ENCODE assay signal across 6 cellular contexts in the genomic region with DNA sequence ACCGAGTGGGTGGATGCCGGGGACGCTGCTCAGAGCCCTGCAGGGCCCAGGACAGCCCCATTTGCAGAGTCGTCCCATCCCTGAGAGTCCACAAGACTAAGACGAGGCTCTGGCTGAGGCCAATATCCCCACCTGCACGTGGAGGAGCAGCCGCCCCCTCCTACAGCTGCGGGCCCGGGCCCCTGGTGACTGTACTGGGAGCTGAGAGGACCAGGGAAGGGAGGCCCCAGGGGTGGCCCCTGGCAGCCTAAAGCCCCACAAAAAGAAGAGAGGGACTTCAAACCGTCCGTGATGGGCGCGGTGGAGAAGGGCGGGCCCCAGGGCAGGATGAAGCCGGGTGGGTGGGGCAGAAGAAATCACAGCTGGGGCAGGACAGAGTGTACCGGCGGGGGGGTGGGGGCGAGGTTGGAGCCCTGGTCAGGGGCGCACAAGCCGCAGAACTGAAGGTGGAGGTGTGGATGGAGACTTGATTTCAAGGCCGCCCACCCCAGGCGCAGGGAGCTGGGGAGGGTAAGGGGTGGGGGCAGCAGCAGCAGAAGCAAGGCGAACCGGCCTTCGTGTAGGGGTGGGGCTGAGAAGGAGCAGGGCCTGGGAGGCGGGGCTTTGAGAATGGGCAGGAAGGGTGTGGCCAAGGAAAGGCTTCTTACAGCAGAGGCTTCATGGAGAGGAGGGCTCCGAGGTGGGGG. TPM values are rescaled to one million over a fixed set of nuclear protein-coding genes. Genes with fewer than 3 reads are reported as not detected.
DNase-seq lines count a peak whose midpoint lies in the region; ATAC-seq and TF ChIP-seq lines count a peak whose summit lies in the region.

No MANE protein-coding gene starts in this region.

- H3K27ac Mint-ChIP-seq in GM23338: no peak overlapping the region
- H3K27ac Mint-ChIP-seq in effector memory CD8-positive, alpha-beta T cell: peak overlapping the region; percentile 82 to 89

- DNase-seq in GM23338 (ENCODE audit: low spot score) (peak; percentile 82), T1000 (lab: John Stamatoyannopoulos, UW) (peak; percentile 89), middle frontal gyrus (ENCODE audit: extremely low spot score, low spot score) (no peak), COR-L47 (lab: John Stamatoyannopoulos, UW) (no peak)
- peak; percentile 74 to 85 (median 81) for DNase-seq in effector memory CD8-positive, alpha-beta T cell
- DNase-seq in stimulated activated CD4-positive, alpha-beta T cell treated with anti-CD3 and anti-CD28 coated beads, Interleukin-1b, Interleukin-23, amount 100 ng/mL, for 4 hours (ENCODE audit: low read depth in 2 of 2): peak; percentile 45 to 60

- H3K4me1 Mint-ChIP-seq in GM23338: peaks cover 2% of the 10 kb centered on the region
- peaks cover 8 to 13% of the 10 kb centered on the region in 2 donors for H3K4me1 Mint-ChIP-seq in effector memory CD8-positive, alpha-beta T cell (ENCODE audit: low read depth in 2 of 2)

- H3K27ac ChIP-seq in GM23338 (ENCODE audit: low read depth): no peak overlapping the region

- H3K4me3 ChIP-seq in GM23338: no peak overlapping the region

- peak; percentile 38 for ATAC-seq in GM23338
- peak; percentile 81 for ATAC-seq in effector memory CD8-positive, alpha-beta T cell (replicated peaks)

- H3K36me3 Mint-ChIP-seq in GM23338 (ENCODE audit: low read depth): peaks cover 48% of the 10 kb centered on the region
- H3K36me3 Mint-ChIP-seq in effector memory CD8-positive, alpha-beta T cell (ENCODE audit: insufficient read depth): peaks cover 34% of the 10 kb centered on the region

- H3K4me2 ChIP-seq in GM23338: no peak overlapping the region

- H3K27me3 ChIP-seq in GM23338 (ENCODE audit: insufficient read depth): no peaks in the 10 kb centered on the region

- H4K20me1 ChIP-seq in GM23338 (replicated peaks; ENCODE audit: insufficient read depth): no peaks in the 10 kb centered on the region

- H3K9me3 Mint-ChIP-seq in GM23338: peaks cover 11% of the 10 kb centered on the region
- no peaks in the 10 kb centered on the region for H3K9me3 Mint-ChIP-seq in effector memory CD8-positive, alpha-beta T cell

- H3K9me2 ChIP-seq in GM23338 (ENCODE audit: insufficient read depth): no peaks in the 10 kb centered on the region

- H3K36me3 ChIP-seq in GM23338 (ENCODE audit: insufficient read depth): no peaks in the 10 kb centered on the region; the same call in 1 of the 2 replicates

- no peaks in the 10 kb centered on the region for H3K79me2 ChIP-seq in GM23338 (replicated peaks; ENCODE audit: insufficient read depth)

- H3F3A ChIP-seq in GM23338 (replicated peaks; ENCODE audit: low read depth): peaks cover 19% of the 10 kb centered on the region

- no peaks in the 10 kb centered on the region for H3K4me1 ChIP-seq in GM23338 (ENCODE audit: insufficient read depth)

- H2AFZ ChIP-seq in GM23338: no peak overlapping the region

- no peak for TF ChIP-seq CTCF in GM23338 (conservative IDR thresholded peaks at IDR 0.05; ENCODE audit: low read depth in 2 of 2)

- H3K4me3 Mint-ChIP-seq in GM23338: no peak overlapping the region
- peak overlapping the region; percentile 67 to 79 for H3K4me3 Mint-ChIP-seq in effector memory CD8-positive, alpha-beta T cell

- H3K27me3 Mint-ChIP-seq in GM23338 (ENCODE audit: insufficient read depth, low read depth, poor library complexity): peaks cover 28% of the 10 kb centered on the region
- H3K27me3 Mint-ChIP-seq in effector memory CD8-positive, alpha-beta T cell: no peaks in the 10 kb centered on the region

TF ChIP-seq in GM23338, 12 proteins besides CTCF, POLR2A, EP300 and RAD21 (continues in another document):
- no peak for TF ChIP-seq EZH2 (IDR thresholded peaks at IDR 0.05; ENCODE audit: low read depth, unreplicated experiment)
- TF ChIP-seq, protein P1, sequence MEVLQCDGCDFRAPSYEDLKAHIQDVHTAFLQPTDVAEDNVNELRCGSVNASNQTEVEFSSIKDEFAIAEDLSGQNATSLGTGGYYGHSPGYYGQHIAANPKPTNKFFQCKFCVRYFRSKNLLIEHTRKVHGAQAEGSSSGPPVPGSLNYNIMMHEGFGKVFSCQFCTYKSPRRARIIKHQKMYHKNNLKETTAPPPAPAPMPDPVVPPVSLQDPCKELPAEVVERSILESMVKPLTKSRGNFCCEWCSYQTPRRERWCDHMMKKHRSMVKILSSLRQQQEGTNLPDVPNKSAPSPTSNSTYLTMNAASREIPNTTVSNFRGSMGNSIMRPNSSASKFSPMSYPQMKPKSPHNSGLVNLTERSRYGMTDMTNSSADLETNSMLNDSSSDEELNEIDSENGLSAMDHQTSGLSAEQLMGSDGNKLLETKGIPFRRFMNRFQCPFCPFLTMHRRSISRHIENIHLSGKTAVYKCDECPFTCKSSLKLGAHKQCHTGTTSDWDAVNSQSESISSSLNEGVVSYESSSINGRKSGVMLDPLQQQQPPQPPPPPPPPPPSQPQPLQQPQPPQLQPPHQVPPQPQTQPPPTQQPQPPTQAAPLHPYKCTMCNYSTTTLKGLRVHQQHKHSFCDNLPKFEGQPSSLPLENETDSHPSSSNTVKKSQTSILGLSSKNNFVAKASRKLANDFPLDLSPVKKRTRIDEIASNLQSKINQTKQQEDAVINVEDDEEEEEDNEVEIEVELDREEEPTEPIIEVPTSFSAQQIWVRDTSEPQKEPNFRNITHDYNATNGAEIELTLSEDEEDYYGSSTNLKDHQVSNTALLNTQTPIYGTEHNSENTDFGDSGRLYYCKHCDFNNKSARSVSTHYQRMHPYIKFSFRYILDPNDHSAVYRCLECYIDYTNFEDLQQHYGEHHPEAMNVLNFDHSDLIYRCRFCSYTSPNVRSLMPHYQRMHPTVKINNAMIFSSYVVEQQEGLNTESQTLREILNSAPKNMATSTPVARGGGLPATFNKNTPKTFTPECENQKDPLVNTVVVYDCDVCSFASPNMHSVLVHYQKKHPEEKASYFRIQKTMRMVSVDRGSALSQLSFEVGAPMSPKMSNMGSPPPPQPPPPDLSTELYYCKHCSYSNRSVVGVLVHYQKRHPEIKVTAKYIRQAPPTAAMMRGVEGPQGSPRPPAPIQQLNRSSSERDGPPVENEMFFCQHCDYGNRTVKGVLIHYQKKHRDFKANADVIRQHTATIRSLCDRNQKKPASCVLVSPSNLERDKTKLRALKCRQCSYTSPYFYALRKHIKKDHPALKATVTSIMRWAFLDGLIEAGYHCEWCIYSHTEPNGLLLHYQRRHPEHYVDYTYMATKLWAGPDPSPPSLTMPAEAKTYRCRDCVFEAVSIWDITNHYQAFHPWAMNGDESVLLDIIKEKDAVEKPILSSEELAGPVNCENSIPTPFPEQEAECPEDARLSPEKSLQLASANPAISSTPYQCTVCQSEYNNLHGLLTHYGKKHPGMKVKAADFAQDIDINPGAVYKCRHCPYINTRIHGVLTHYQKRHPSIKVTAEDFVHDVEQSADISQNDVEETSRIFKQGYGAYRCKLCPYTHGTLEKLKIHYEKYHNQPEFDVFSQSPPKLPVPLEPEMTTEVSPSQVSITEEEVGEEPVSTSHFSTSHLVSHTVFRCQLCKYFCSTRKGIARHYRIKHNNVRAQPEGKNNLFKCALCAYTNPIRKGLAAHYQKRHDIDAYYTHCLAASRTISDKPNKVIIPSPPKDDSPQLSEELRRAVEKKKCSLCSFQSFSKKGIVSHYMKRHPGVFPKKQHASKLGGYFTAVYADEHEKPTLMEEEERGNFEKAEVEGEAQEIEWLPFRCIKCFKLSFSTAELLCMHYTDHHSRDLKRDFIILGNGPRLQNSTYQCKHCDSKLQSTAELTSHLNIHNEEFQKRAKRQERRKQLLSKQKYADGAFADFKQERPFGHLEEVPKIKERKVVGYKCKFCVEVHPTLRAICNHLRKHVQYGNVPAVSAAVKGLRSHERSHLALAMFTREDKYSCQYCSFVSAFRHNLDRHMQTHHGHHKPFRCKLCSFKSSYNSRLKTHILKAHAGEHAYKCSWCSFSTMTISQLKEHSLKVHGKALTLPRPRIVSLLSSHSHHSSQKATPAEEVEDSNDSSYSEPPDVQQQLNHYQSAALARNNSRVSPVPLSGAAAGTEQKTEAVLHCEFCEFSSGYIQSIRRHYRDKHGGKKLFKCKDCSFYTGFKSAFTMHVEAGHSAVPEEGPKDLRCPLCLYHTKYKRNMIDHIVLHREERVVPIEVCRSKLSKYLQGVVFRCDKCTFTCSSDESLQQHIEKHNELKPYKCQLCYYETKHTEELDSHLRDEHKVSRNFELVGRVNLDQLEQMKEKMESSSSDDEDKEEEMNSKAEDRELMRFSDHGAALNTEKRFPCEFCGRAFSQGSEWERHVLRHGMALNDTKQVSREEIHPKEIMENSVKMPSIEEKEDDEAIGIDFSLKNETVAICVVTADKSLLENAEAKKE (CRISPR knock-in tag; IDR thresholded peaks at IDR 0.05): no peak
- TF ChIP-seq POLR2AphosphoS5 (IDR thresholded peaks at IDR 0.05; ENCODE audit: low read depth): no peak

RNA-seq across cellular contexts. Expression of a gene that starts 12.9 kb away (rescaled TPM):
- 0.90 and 3.5 TPM in 2 replicates for total RNA-seq in GM23338 (2014; rRNA removed; shearing (Covaris generic))
- polyA plus RNA-seq in GM23338 (2016; fragmentation: Nextera tagmentation; extraction: Ambion mirVana): 3.4 and 4.7 TPM in 2 replicates

RNA-seq across cellular contexts. Expression of a gene that starts 20.3 kb away (rescaled TPM):
- total RNA-seq in GM23338 (2014; rRNA removed; shearing (Covaris generic)): not detected in 2 replicates
- polyA plus RNA-seq in GM23338 (2016; fragmentation: Nextera tagmentation; extraction: Ambion mirVana): not detected in 2 replicates

RNA-seq across cellular contexts. Expression of a gene that starts 20.6 kb away (rescaled TPM):
- 62.3 and 73.6 TPM in 2 replicates for total RNA-seq in GM23338 (2014; rRNA removed; shearing (Covaris generic))
- polyA plus RNA-seq in GM23338 (2016; fragmentation: Nextera tagmentation; extraction: Ambion mirVana): 52.7 and 58.7 TPM in 2 replicates

RNA-seq across cellular contexts. Expression of a gene that starts 20.9 kb away (rescaled TPM):
- total RNA-seq in GM23338 (2014; rRNA removed; shearing (Covaris generic)): not detected in 2 replicates
- not detected in 2 replicates for polyA plus RNA-seq in GM23338 (2016; fragmentation: Nextera tagmentation; extraction: Ambion mirVana)

RNA-seq across cellular contexts. Expression of a gene that starts 31.6 kb away (rescaled TPM):
- total RNA-seq in GM23338 (2014; rRNA removed; shearing (Covaris generic)): 0.21 and 2.4 TPM in 2 replicates
- 0.68 and 0.87 TPM in 2 replicates for polyA plus RNA-seq in GM23338 (2016; fragmentation: Nextera tagmentation; extraction: Ambion mirVana)

Comparison
In these comparisons a context has a peak if more than half of its experiments do, and no peak if none do; other contexts are left out.
1. DNase-seq: peak in GM23338 (single experiment), T1000 (single experiment), effector memory CD8-positive, alpha-beta T cell (3 of 3) and stimulated activated CD4-positive, alpha-beta T cell treated with anti-CD3 and anti-CD28 coated beads, Interleukin-1b, Interleukin-23, amount 100 ng/mL, for 4 hours (2 of 2); none in middle frontal gyrus (single experiment) and COR-L47 (single experiment).